Comparison of ENCODE assay signal across 2 cellular contexts in the genomic region with DNA sequence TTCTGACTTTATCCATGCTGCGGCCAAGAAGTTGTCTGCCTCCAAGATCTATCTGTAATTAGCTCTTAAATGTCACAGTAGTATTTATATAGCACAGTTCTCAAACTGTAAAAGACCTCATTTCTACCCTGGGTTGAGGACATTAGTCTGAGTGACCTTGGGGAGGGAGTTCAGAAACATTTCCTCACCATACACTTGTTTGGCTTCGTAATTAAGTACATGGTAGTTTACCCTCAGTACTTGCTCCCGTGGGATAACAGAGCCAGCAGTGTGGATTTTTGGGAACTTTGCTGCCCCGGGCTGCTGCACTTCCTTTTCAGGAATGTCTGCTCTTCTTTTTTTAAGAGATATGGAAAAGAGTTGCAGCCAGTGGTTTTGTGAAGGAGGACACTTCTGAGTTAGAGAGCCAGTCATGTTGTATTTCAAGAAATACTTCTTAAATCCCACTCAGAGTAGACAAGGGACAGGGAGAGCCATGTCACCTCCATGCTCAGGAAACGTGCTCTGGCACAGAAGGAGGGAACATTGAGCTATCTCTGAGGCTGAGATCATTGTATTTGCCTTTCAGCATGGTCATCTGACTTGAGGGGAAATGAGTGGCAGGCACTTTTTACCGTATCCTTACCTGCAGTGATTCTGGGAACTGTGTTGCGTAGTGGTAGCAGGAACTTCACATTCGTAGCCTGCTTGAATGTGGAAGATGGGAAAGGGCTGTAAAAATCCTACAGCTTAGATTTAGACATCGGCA.
TF ChIP-seq lines count a peak whose summit lies in the region.

No MANE protein-coding gene starts in this region.

TF ChIP-seq in K562, 482 proteins besides CTCF, POLR2A, EP300 and RAD21:
- no peak for TF ChIP-seq HMG20A (CRISPR knock-in tag; conservative IDR thresholded peaks at IDR 0.05)
- no peak for TF ChIP-seq ERF (CRISPR knock-in tag; IDR thresholded peaks at IDR 0.05)
- TF ChIP-seq, protein P1, sequence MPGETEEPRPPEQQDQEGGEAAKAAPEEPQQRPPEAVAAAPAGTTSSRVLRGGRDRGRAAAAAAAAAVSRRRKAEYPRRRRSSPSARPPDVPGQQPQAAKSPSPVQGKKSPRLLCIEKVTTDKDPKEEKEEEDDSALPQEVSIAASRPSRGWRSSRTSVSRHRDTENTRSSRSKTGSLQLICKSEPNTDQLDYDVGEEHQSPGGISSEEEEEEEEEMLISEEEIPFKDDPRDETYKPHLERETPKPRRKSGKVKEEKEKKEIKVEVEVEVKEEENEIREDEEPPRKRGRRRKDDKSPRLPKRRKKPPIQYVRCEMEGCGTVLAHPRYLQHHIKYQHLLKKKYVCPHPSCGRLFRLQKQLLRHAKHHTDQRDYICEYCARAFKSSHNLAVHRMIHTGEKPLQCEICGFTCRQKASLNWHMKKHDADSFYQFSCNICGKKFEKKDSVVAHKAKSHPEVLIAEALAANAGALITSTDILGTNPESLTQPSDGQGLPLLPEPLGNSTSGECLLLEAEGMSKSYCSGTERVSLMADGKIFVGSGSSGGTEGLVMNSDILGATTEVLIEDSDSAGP (CRISPR knock-in tag; IDR thresholded peaks at IDR 0.05) = no peak
- no peak for TF ChIP-seq ZNF583 (CRISPR knock-in tag; IDR thresholded peaks at IDR 0.05)
- no peak for TF ChIP-seq FUS (optimal IDR thresholded peaks at IDR 0.05; ENCODE audit: low read depth, low read length)
- TF ChIP-seq HSF4 (CRISPR knock-in tag; IDR thresholded peaks at IDR 0.05; ENCODE audit: borderline replicate concordance) = no peak
- TF ChIP-seq POLR2B (IDR thresholded peaks at IDR 0.05; ENCODE audit: low read depth, partially characterized antibody) = no peak
- TF ChIP-seq, protein P2, sequence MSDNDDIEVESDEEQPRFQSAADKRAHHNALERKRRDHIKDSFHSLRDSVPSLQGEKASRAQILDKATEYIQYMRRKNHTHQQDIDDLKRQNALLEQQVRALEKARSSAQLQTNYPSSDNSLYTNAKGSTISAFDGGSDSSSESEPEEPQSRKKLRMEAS (CRISPR knock-in tag; IDR thresholded peaks at IDR 0.05) = no peak
- no peak for TF ChIP-seq TAF9B (IDR thresholded peaks at IDR 0.05; ENCODE audit: partially characterized antibody)
- TF ChIP-seq ATF1 (CRISPR knock-in tag; IDR thresholded peaks at IDR 0.05) = no peak
- TF ChIP-seq ATF1 (tag; IDR thresholded peaks at IDR 0.05) = no peak

TF ChIP-seq in WTC11, 78 proteins besides CTCF, POLR2A, EP300 and RAD21:
- TF ChIP-seq JUN (CRISPR knock-in tag; IDR thresholded peaks at IDR 0.05) = no peak
- TF ChIP-seq, protein P3, sequence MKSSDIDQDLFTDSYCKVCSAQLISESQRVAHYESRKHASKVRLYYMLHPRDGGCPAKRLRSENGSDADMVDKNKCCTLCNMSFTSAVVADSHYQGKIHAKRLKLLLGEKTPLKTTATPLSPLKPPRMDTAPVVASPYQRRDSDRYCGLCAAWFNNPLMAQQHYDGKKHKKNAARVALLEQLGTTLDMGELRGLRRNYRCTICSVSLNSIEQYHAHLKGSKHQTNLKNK (CRISPR knock-in tag; IDR thresholded peaks at IDR 0.05) = no peak
- TF ChIP-seq NFATC4 (CRISPR knock-in tag; IDR thresholded peaks at IDR 0.05) = no peak
- TF ChIP-seq, protein P4, sequence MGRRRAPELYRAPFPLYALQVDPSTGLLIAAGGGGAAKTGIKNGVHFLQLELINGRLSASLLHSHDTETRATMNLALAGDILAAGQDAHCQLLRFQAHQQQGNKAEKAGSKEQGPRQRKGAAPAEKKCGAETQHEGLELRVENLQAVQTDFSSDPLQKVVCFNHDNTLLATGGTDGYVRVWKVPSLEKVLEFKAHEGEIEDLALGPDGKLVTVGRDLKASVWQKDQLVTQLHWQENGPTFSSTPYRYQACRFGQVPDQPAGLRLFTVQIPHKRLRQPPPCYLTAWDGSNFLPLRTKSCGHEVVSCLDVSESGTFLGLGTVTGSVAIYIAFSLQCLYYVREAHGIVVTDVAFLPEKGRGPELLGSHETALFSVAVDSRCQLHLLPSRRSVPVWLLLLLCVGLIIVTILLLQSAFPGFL (CRISPR knock-in tag; IDR thresholded peaks at IDR 0.05; ENCODE audit: borderline replicate concordance) = no peak
- TF ChIP-seq, protein P5, sequence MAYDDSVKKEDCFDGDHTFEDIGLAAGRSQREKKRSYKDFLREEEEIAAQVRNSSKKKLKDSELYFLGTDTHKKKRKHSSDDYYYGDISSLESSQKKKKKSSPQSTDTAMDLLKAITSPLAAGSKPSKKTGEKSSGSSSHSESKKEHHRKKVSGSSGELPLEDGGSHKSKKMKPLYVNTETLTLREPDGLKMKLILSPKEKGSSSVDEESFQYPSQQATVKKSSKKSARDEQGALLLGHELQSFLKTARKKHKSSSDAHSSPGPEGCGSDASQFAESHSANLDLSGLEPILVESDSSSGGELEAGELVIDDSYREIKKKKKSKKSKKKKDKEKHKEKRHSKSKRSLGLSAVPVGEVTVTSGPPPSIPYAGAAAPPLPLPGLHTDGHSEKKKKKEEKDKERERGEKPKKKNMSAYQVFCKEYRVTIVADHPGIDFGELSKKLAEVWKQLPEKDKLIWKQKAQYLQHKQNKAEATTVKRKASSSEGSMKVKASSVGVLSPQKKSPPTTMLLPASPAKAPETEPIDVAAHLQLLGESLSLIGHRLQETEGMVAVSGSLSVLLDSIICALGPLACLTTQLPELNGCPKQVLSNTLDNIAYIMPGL (CRISPR knock-in tag; IDR thresholded peaks at IDR 0.05) = no peak
